In genomic region chr5:178203670-178204204, GRCh38 we compare ENCODE assay signal across 7 cellular contexts. TPM values are rescaled to one million over a fixed set of nuclear protein-coding genes. Genes with fewer than 3 reads are reported as not detected.
DNase-seq lines count a peak whose midpoint lies in the region; ATAC-seq and TF ChIP-seq lines count a peak whose summit lies in the region.

No MANE protein-coding gene starts in this region.

- peak overlapping the region; percentile 23 for H4K5ac ChIP-seq in mesendoderm (ENCODE audit: low read length)

- DNase-seq in GM19240 (ENCODE audit: insufficient read length, low spot score) (peak; percentile 38), HuH-7 (ENCODE audit: low spot score) (peak; percentile 47), mammary epithelial cell (no peak), mesendoderm (no peak), uterus (no peak), NCI-H2081 (lab: John Stamatoyannopoulos, UW) (no peak)

- no peak overlapping the region for H2BK120ac ChIP-seq in mesendoderm (ENCODE audit: low read depth, low read length)

- H3K79me2 ChIP-seq in mammary epithelial cell (ENCODE audit: insufficient read depth, low read length) (peaks cover 48% of the 10 kb centered on the region), mesendoderm (ENCODE audit: control insufficient read depth, insufficient read depth, low read length) (peaks cover 43% of the 10 kb centered on the region)

- H3K36me3 ChIP-seq in mammary epithelial cell (ENCODE audit: insufficient read depth, low read length) (peaks cover 24% of the 10 kb centered on the region), mesendoderm (ENCODE audit: control insufficient read depth, insufficient read depth, low read length) (peaks cover 23% of the 10 kb centered on the region), uterus (no peaks in the 10 kb centered on the region)

- TSS peak; percentile 71 for BruUV-seq in mammary epithelial cell (replicated peaks; lab: Mats Ljungman, UMichigan)

- H3K9me3 ChIP-seq in mammary epithelial cell (replicated peaks; ENCODE audit: insufficient read depth, low read length) = no peaks in the 10 kb centered on the region
- H3K9me3 ChIP-seq in uterus = no peaks in the 10 kb centered on the region

- H3K4ac ChIP-seq in mesendoderm (ENCODE audit: low read depth, low read length) = no peak overlapping the region

- H3K79me1 ChIP-seq in mesendoderm (ENCODE audit: low read length) = peaks cover 7% of the 10 kb centered on the region

- peak overlapping the region; percentile 97 for H3K56ac ChIP-seq in mesendoderm (ENCODE audit: low read length)

- no peak overlapping the region for H2AK5ac ChIP-seq in mesendoderm (ENCODE audit: low read length)

- no peak for TF ChIP-seq POLR2A in uterus (IDR thresholded peaks at IDR 0.05)

- CTCF ChIA-PET in mammary epithelial cell (lab: Charles Lee; ENCODE audit: low non-redundant PET) = no interaction called here

- peaks cover 42% of the 10 kb centered on the region for H3K4me1 ChIP-seq in mammary epithelial cell (ENCODE audit: insufficient read depth, low read length)
- H3K4me1 ChIP-seq in mesendoderm (ENCODE audit: control insufficient read depth, low read depth, low read length) = peaks cover 5% of the 10 kb centered on the region
- H3K4me1 ChIP-seq in uterus = peaks cover 6 to 12% of the 10 kb centered on the region in 2 donors

- peak overlapping the region; percentile 89 for H3K23ac ChIP-seq in mesendoderm (ENCODE audit: low read length)

- H2AFZ ChIP-seq in mammary epithelial cell (ENCODE audit: low read depth, low read length) = peak overlapping the region; percentile 83

- H3K4me3 ChIP-seq in mammary epithelial cell (replicated peaks in 1 of 3; ENCODE audit: insufficient read depth in 1 of 3, low read depth in 2 of 3, low read length in 3 of 3) = peak overlapping the region; percentile 63 to 87 (median 86)
- peak overlapping the region; percentile 69 for H3K4me3 ChIP-seq in mesendoderm (ENCODE audit: low read length)
- H3K4me3 ChIP-seq in uterus = peak overlapping the region; percentile 52 to 100

- H4K20me1 ChIP-seq in mammary epithelial cell (ENCODE audit: insufficient read depth, low read length) = peaks cover 20% of the 10 kb centered on the region

- H4K8ac ChIP-seq in mesendoderm (ENCODE audit: low read depth, low read length) = no peak overlapping the region

- dilution Hi-C loops in mammary epithelial cell (cut with HindIII; ENCODE audit: low sequenced_read_pairs) = no loop called here

- peak overlapping the region; percentile 50 for H2BK5ac ChIP-seq in mesendoderm (ENCODE audit: low read length)

- H3K27ac ChIP-seq in mammary epithelial cell (ENCODE audit: insufficient read depth, low read depth, low read length) (peak overlapping the region; percentile 16), mesendoderm (ENCODE audit: low read depth, low read length) (no peak overlapping the region), uterus (peak overlapping the region in 1 of 2 donors; percentile 97)

- H3K27me3 ChIP-seq in mammary epithelial cell (ENCODE audit: insufficient read depth, low read length) (no peaks in the 10 kb centered on the region), mesendoderm (ENCODE audit: insufficient read depth, low read length, poor library complexity) (no peaks in the 10 kb centered on the region), uterus (no peaks in the 10 kb centered on the region)

- intact Hi-C loops in mammary epithelial cell (cut with micrococcal nuclease) = no loop called here
- intact Hi-C loops in uterus (cut with DNase I; ENCODE audit: low total_unique reads) = no loop called here

- ATAC-seq in GM18861 (IDR thresholded peaks at IDR 0.05; ENCODE audit: unreplicated experiment) = no peak

- WGBS in mammary epithelial cell (ENCODE audit: low coverage, missing lambda C conversion rate) = 32% methylated on average over 27 of the region's 31 CpGs
- no CpG with 5 or more reads among the region's 31 CpGs for WGBS in mesendoderm (ENCODE audit: extremely low coverage, insufficient coverage, low lambda C conversion rate)

- H3K9ac ChIP-seq in mammary epithelial cell (ENCODE audit: insufficient read depth, low read length) (peak overlapping the region; percentile 53), mesendoderm (ENCODE audit: low read length) (peak overlapping the region; percentile 91)

- in situ Hi-C loops in mammary epithelial cell (cut with MboI; ENCODE audit: low sequenced_read_pairs in 2 of 2) = no loop called here

- no peak overlapping the region for H2BK15ac ChIP-seq in mesendoderm (replicated peaks; ENCODE audit: low read depth)

- peak overlapping the region; percentile 0 for H3K18ac ChIP-seq in mesendoderm (ENCODE audit: low read length)

- TF ChIP-seq CTCF in mammary epithelial cell (conservative IDR thresholded peaks at IDR 0.05 in 1 of 2, IDR thresholded peaks at IDR 0.05 in 1 of 2; ENCODE audit: extremely low read depth in 1 of 2, insufficient read depth in 1 of 2, low read depth in 1 of 2, low read length in 2 of 2) (no peak), uterus (IDR thresholded peaks at IDR 0.05) (no peak)

- H3K4me2 ChIP-seq in mammary epithelial cell (ENCODE audit: insufficient read depth, low read depth, low read length) = peak overlapping the region; percentile 97
- H3K4me2 ChIP-seq in mesendoderm (ENCODE audit: low read length) = peak overlapping the region; percentile 72

RNA-seq across cellular contexts. Expression of gene HNRNPAB, which starts 0.6 kb away (rescaled TPM):
- total RNA-seq in mammary epithelial cell = 100 to 1,000 TPM in 1 of 2 donors, 10 to 100 TPM in 1; 68.8 to 243 TPM
- polyA plus RNA-seq in mammary epithelial cell = 158 TPM
- polyA minus RNA-seq in mammary epithelial cell = 162 TPM
- 447 TPM for polyA plus RNA-seq in mesendoderm (2013, experiment 1 of 2)
- 445 TPM for polyA plus RNA-seq in mesendoderm (2013, experiment 2 of 2)
- total RNA-seq in uterus = 100 to 1,000 TPM in 1 of 4 donors, 10 to 100 TPM in 3; 45.1 to 112 (median 73.4) TPM

RNA-seq across cellular contexts. Expression of gene GMCL2, which starts 16.6 kb away (rescaled TPM):
- total RNA-seq in mammary epithelial cell (not detected), uterus (not detected)
- polyA plus RNA-seq in mammary epithelial cell = not detected
- not detected for polyA minus RNA-seq in mammary epithelial cell
- polyA plus RNA-seq in mesendoderm (2013, experiment 1 of 2) = 0.01 TPM
- not detected for polyA plus RNA-seq in mesendoderm (2013, experiment 2 of 2)

RNA-seq across cellular contexts. Expression of gene PHYKPL, which starts 28.9 kb away (rescaled TPM):
- 10 to 100 TPM; 14.8 to 25.2 TPM for total RNA-seq in mammary epithelial cell
- polyA plus RNA-seq in mammary epithelial cell = 9.6 TPM
- 12.2 TPM for polyA minus RNA-seq in mammary epithelial cell
- polyA plus RNA-seq in mesendoderm (2013, experiment 1 of 2) = 8.1 TPM
- polyA plus RNA-seq in mesendoderm (2013, experiment 2 of 2) = 6.6 TPM
- 100 to 1,000 TPM in 2 of 4 donors, 10 to 100 TPM in 2; 41.5 to 129 (median 89.9) TPM for total RNA-seq in uterus

RNA-seq across cellular contexts. Expression of gene NHP2, which starts 50.1 kb away (rescaled TPM):
- total RNA-seq in mammary epithelial cell (100 to 1,000 TPM in 1 of 2 donors, 10 to 100 TPM in 1; 72.8 to 152 TPM), uterus (100 to 1,000 TPM in 3 of 4 donors, 10 to 100 TPM in 1; 83.4 to 180 (median 147) TPM)
- 213 TPM for polyA plus RNA-seq in mammary epithelial cell
- polyA minus RNA-seq in mammary epithelial cell = 91.2 TPM
- polyA plus RNA-seq in mesendoderm (2013, experiment 1 of 2) = 283 TPM
- 289 TPM for polyA plus RNA-seq in mesendoderm (2013, experiment 2 of 2)

Comparison
In these comparisons a context has a peak if more than half of its experiments do, and no peak if none do; other contexts are left out.
1. DNase-seq: peak in GM19240 (single experiment) and HuH-7 (single experiment); none in mammary epithelial cell (single experiment), mesendoderm (single experiment), uterus (0 of 2) and NCI-H2081 (0 of 2).
2. Peak in every context shown above with its lines, with median percentiles within 50 percentile points of each other: H3K4me3 ChIP-seq.